ENCODE assay signal across 8 cellular contexts in genomic region chr6:84774174-84775158, GRCh38. TPM values are rescaled to one million over a fixed set of nuclear protein-coding genes. Genes with fewer than 3 reads are reported as not detected.
DNase-seq lines count a peak whose midpoint lies in the region; ATAC-seq, FAIRE-seq and TF ChIP-seq lines count a peak whose summit lies in the region.

No MANE protein-coding gene starts in this region.

- in situ Hi-C loops in GM12878 (cut with MboI), result no loop called here

- TF ChIP-seq POLR2A in GM12878 (IDR thresholded peaks at IDR 0.05; ENCODE audit: low read depth, low read length) (no peak), testis (IDR thresholded peaks at IDR 0.05) (no peak), thyroid gland (IDR thresholded peaks at IDR 0.05) (no peak)

- TF ChIP-seq CTCF in GM12878 (IDR thresholded peaks at IDR 0.05 in 2 of 3, conservative IDR thresholded peaks at IDR 0.05 in 1 of 3; ENCODE audit: control insufficient read depth in 2 of 3, extremely low read depth in 1 of 3, insufficient read depth in 1 of 3, low read depth in 3 of 3, low read length in 3 of 3) (peak; percentile 17 to 44 (median 39); a peak in 4 of 6 replicates), testis (IDR thresholded peaks at IDR 0.05) (peak; percentile 37 to 43 (median 41)), thyroid gland (IDR thresholded peaks at IDR 0.05) (peak in 2 of 6 experiments; percentile 20 to 41)

- H3K9me3 ChIP-seq in GM12878 (replicated peaks; ENCODE audit: control insufficient read depth, insufficient read depth, low read length) (no peaks in the 10 kb centered on the region; the same call in 2 of the 3 replicates), testis (no peaks in the 10 kb centered on the region), thyroid gland (no peaks in the 10 kb centered on the region)

- no peak overlapping the region for H2AFZ ChIP-seq in GM12878 (ENCODE audit: control insufficient read depth, low read depth, low read length)

- FAIRE-seq in GM12878 (lab: Jason Lieb, UNC), result no peak

- intact Hi-C loops in GM12878 (cut with micrococcal nuclease; ENCODE audit: unreplicated experiment) (loop anchor here (1.0 to 5.0 kb wide), 2 partner anchors 197 to 346 kb away; no protein-coding TSS in a partner anchor), testis (cut with DNase I; ENCODE audit: low total_unique reads) (no loop called here), thyroid gland (cut with DNase I) (no loop called here)

- no peak for TF ChIP-seq EP300 in GM12878 (IDR thresholded peaks at IDR 0.05; ENCODE audit: borderline replicate concordance in 1 of 2, control insufficient read depth in 1 of 2, low read depth in 2 of 2, low read length in 2 of 2)

- DNase-seq in activated T-cell treated with anti-CD3 and anti-CD28 coated beads for 48 hours (ENCODE audit: low read depth), result peak; percentile 46
- no peak for DNase-seq in activated T-cell treated with anti-CD3 and anti-CD28 coated beads, Interleukin-2, amount 50 U/mL, for 1 hour
- no peak for DNase-seq in GM12878 (ENCODE audit: low read depth, low spot score)
- peak; percentile 86 for DNase-seq in islet precursor cell
- DNase-seq in testis, result peak; percentile 69
- DNase-seq in mesenteric fat pad (ENCODE audit: low spot score), result no peak
- no peak for DNase-seq in thyroid gland

- WGBS in GM12878 (ENCODE audit: insufficient coverage, insufficient replicate concordance, low lambda C conversion rate, missing lambda C conversion rate), result 18% methylated on average over 82 of the region's 87 CpGs
- 4 to 36% methylated on average over 6 to 74 of the region's 87 CpGs for WGBS in testis, 2 donors
- 2 to 3% methylated on average over 25 to 60 of the region's 87 CpGs for WGBS in thyroid gland, 2 donors

- no peaks in the 10 kb centered on the region for H3K79me2 ChIP-seq in GM12878 (ENCODE audit: control insufficient read depth, insufficient read depth, low read length)

- H3K27ac ChIP-seq in GM12878 (ENCODE audit: control insufficient read depth, insufficient read depth), result no peak overlapping the region
- peak overlapping the region; percentile 22 to 50 for H3K27ac ChIP-seq in testis
- H3K27ac ChIP-seq in thyroid gland, result no peak overlapping the region

- H3K4me1 ChIP-seq in GM12878 (ENCODE audit: control insufficient read depth, insufficient read depth, low read length) (no peaks in the 10 kb centered on the region), testis (peaks cover 4% of the 10 kb centered on the region), thyroid gland (peaks cover 4 to 13% of the 10 kb centered on the region in 2 donors)

- POLR2A ChIA-PET in GM12878 (lab: Charles Lee), result no interaction called here

- H3K4me3 ChIP-seq in GM12878 (no peak overlapping the region), testis (peak overlapping the region; percentile 53 to 58), thyroid gland (replicated peaks in 1 of 3) (peak overlapping the region in 1 of 3 donors; percentile 17)

- CTCF ChIA-PET in GM12878 (lab: Yijun Ruan, JAX), result interaction anchor here (1.0 to 2.9 kb wide), 4 partner anchors 16 to 352 kb away, joined by 3 to 16 read pairs (median 4); no protein-coding TSS in a partner anchor

- H3K4me2 ChIP-seq in GM12878 (ENCODE audit: control insufficient read depth, insufficient read depth), result 0 out of 2 replicates have a peak overlapping the region, but pooled peaks have one; percentile 9

- no peaks in the 10 kb centered on the region for H3K36me3 ChIP-seq in GM12878 (ENCODE audit: control insufficient read depth in 2 of 2, insufficient read depth in 2 of 2, low read length in 1 of 2)
- H3K36me3 ChIP-seq in testis (ENCODE audit: low read depth, missing control alignments), result no peaks in the 10 kb centered on the region
- no peaks in the 10 kb centered on the region for H3K36me3 ChIP-seq in thyroid gland

- ATAC-seq in HG03354 (IDR thresholded peaks at IDR 0.05; ENCODE audit: poor library complexity, severe bottlenecking, unreplicated experiment) (peak; percentile 87), GM12878 (peak; percentile 90)

- no TSS peak for BruUV-seq in GM12878 (replicated peaks; lab: Mats Ljungman, UMichigan)

- no peak overlapping the region for H3K9ac ChIP-seq in GM12878 (ENCODE audit: control insufficient read depth, insufficient read depth, low read length)

- H4K20me1 ChIP-seq in GM12878 (ENCODE audit: control insufficient read depth, insufficient read depth), result no peaks in the 10 kb centered on the region

- RAD21 ChIA-PET in GM12878 (lab: Charles Lee; ENCODE audit: unreplicated experiment), result interaction anchor here (0.5 to 2.4 kb wide), 5 partner anchors 10 to 357 kb away, joined by 3 to 7 read pairs (median 4); no protein-coding TSS in a partner anchor

- SMC1A ChIA-PET in GM12878 (lab: Charles Lee; ENCODE audit: uncharacterized antibody, unreplicated experiment), result interaction anchor here (1.4 kb wide), 1 partner anchor 352 kb away, joined by 4 read pairs; no protein-coding TSS in a partner anchor

- no peak for TF ChIP-seq RAD21 in GM12878 (IDR thresholded peaks at IDR 0.05; ENCODE audit: insufficient read depth, low read depth, low read length)

- H3K27me3 ChIP-seq in GM12878 (replicated peaks in 1 of 2; ENCODE audit: control insufficient read depth in 2 of 2, insufficient read depth in 2 of 2, low read length in 1 of 2) (peaks cover 2 to 4% of the 10 kb centered on the region in 2 experiments), testis (peaks cover 3% of the 10 kb centered on the region), thyroid gland (peaks cover 19% of the 10 kb centered on the region)

TF ChIP-seq in GM12878, 131 proteins besides CTCF, POLR2A, EP300 and RAD21:
- TF ChIP-seq PRDM15 (CRISPR knock-in tag; IDR thresholded peaks at IDR 0.05), result no peak
- TF ChIP-seq ZNF207 (IDR thresholded peaks at IDR 0.05; ENCODE audit: borderline replicate concordance), result no peak
- TF ChIP-seq SUZ12 (IDR thresholded peaks at IDR 0.05; ENCODE audit: unreplicated experiment), result peak; percentile 78
- TF ChIP-seq TCF12 (IDR thresholded peaks at IDR 0.05; ENCODE audit: low read depth, low read length), result no peak
- TF ChIP-seq ATF2 (IDR thresholded peaks at IDR 0.05; ENCODE audit: low read length), result no peak

RNA-seq across cellular contexts. Expression of gene TBX18, which starts 10.1 kb away (rescaled TPM):
- not detected in 2 replicates for total RNA-seq in GM12878 (2013; cell fraction: nucleolus; rRNA removed)
- total RNA-seq in GM12878 (2014; rRNA removed) (0.16 TPM in 1 of 2 replicates, not detected in the other), GM12878 (2014; rRNA removed; fragmentation: Illumina TruSeq; extraction: Trizol) (0.09 TPM in 1 of 2 replicates, not detected in the other), GM12878 (2021) (0.10 TPM in 1 of 2 replicates, not detected in the other), testis (1 to 10 TPM; 4.6 to 10.0 TPM), mesenteric fat pad (13.8 TPM), thyroid gland (1 to 10 TPM; 1.3 to 7.5 (median 4.9) TPM)
- polyA plus RNA-seq in GM12878 (2011; ENCODE audit: low read depth), result not detected
- polyA plus RNA-seq in GM12878 (2011; rRNA removed) (6.1 TPM in 2 replicates), GM12878 (2014; fragmentation: Illumina TruSeq; extraction: Trizol) (0.03 TPM in 2 replicates), GM12878 (2014; fragmentation: Nextera tagmentation; extraction: Ambion mirVana) (not detected), GM12878 (2014; rRNA removed) (0.24 TPM in 1 of 2 replicates, not detected in the other), GM12878 (2016; fragmentation: Nextera tagmentation; extraction: Ambion mirVana) (not detected), testis (ENCODE audit: insufficient read depth, low read depth, low replicate concordance) (3.9 TPM)
- 6.5 and 7.9 TPM in 2 replicates for polyA plus RNA-seq in GM12878 (2011; cell fraction: cytosol; rRNA removed)
- polyA plus RNA-seq in GM12878 (2011; cell fraction: nucleus; rRNA removed), result 5.5 and 7.8 TPM in 2 replicates
- not detected in 2 replicates for polyA plus RNA-seq in GM12878 (2012)
- 9.8 and 14.7 TPM in 2 replicates for polyA minus RNA-seq in GM12878 (2011; rRNA and poly(A)+ RNA removed)
- 3.3 and 4.3 TPM in 2 replicates for polyA minus RNA-seq in GM12878 (2011; cell fraction: cytosol; rRNA and poly(A)+ RNA removed)
- 11.4 and 18.6 TPM in 2 replicates for polyA minus RNA-seq in GM12878 (2011; cell fraction: nucleus; rRNA and poly(A)+ RNA removed)

Comparison
In these comparisons a context has a peak if more than half of its experiments do, and no peak if none do; other contexts are left out.
1. DNase-seq: peak in activated T-cell treated with anti-CD3 and anti-CD28 coated beads for 48 hours (single experiment), islet precursor cell (single experiment) and testis (single experiment); none in activated T-cell treated with anti-CD3 and anti-CD28 coated beads, Interleukin-2, amount 50 U/mL, for 1 hour (single experiment), GM12878 (single experiment), mesenteric fat pad (single experiment) and thyroid gland (0 of 2).
2. H3K27ac ChIP-seq: peak in testis (2 of 2); none in GM12878 (single experiment) and thyroid gland (0 of 3).